25 cellular contexts compared by ENCODE assay signal in the genomic region with DNA sequence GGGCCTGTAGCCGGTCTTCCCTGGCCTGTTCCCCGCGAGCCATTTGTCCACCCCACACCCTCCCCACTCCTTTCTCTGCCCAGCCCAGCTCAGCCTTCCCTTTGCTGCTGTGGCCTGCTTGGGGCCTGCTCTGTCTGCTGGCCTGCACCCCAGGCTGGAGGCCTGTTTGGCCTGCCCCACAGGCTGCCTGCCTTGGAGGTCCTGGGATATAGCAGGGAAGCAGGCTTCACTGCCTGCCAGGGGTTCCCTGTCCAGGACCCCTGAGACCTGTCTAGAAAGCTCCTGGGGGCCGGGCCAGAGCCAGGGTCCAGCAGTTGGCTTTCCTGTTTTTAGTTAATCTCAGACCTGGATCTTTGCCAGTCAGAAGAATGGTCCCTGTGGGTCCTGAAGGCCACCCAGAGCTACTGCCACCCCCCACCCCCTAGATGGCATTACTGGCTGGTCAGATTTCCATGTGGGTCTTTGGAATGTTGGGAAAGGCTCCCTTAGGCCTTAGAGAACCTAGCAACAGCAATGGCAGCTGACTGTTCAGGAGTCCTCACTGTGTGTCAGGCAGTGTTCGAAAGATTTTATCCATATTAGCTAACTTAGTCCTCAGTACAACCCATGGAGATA. TPM values are rescaled to one million over a fixed set of nuclear protein-coding genes. Genes with fewer than 3 reads are reported as not detected.
DNase-seq lines count a peak whose midpoint lies in the region; ATAC-seq, FAIRE-seq and TF ChIP-seq lines count a peak whose summit lies in the region.
"Had no signal": no experiment of that assay in that cellular context is flagged by ENCODE, and none has a peak within 500 bp of the region (broad histone marks: within the 10 kb centered on the region; RNA-seq: fewer than 3 reads in every experiment).

No MANE protein-coding gene starts in this region.

- no peak overlapping the region for H3K4me3 ChIP-seq in HepG2 (replicated peaks in 1 of 3; ENCODE audit: insufficient read depth in 1 of 3, low read depth in 2 of 3, low read length in 3 of 3)
- H3K4me3 ChIP-seq in right lobe of liver, result no peak overlapping the region
- H3K4me3 ChIP-seq in coronary artery, result peak overlapping the region; percentile 19
- H3K4me3 ChIP-seq in neuronal stem cell (ENCODE audit: low read length in 2 of 2), result peak overlapping the region in 1 of 2 donors; percentile 28
- no peak overlapping the region for H3K4me3 ChIP-seq in gastroesophageal sphincter

- H3K79me2 ChIP-seq in HepG2 (ENCODE audit: insufficient read depth, low read length), result peaks cover 43% of the 10 kb centered on the region

- no peak overlapping the region for H2BK5ac ChIP-seq in neuronal stem cell (ENCODE audit: low read length)

- no peak overlapping the region for H2AFZ ChIP-seq in HepG2 (ENCODE audit: low read length)
- no peak overlapping the region for H2AFZ ChIP-seq in neuronal stem cell (ENCODE audit: low read length)

- intact Hi-C loops in HepG2 (cut with micrococcal nuclease; ENCODE audit: unreplicated experiment) (no loop called here), right lobe of liver (cut with DNase I) (no loop called here)

- in situ Hi-C loops in HepG2 (cut with HindIII; ENCODE audit: extremely low pct_ligation_motif_present, low pct_unique_long_range_greater_than_20kb), result no loop called here

- no peak overlapping the region for H2BK15ac ChIP-seq in neuronal stem cell (ENCODE audit: low read length)

- no peak overlapping the region for H4K8ac ChIP-seq in neuronal stem cell (ENCODE audit: low read depth, low read length)

- TF ChIP-seq EP300 in HepG2 (IDR thresholded peaks at IDR 0.05; ENCODE audit: low read depth in 2 of 2, low read length in 2 of 2), result no peak
- no peak for TF ChIP-seq EP300 in HepG2 (CRISPR knock-in tag; IDR thresholded peaks at IDR 0.05; ENCODE audit: borderline replicate concordance)
- no peak for TF ChIP-seq EP300 in gastroesophageal sphincter (IDR thresholded peaks at IDR 0.05)

- H3K27ac ChIP-seq in HepG2 (ENCODE audit: extremely low read length, insufficient read depth, low read length) (no peak overlapping the region), right lobe of liver (no peak overlapping the region), coronary artery (peak overlapping the region in 1 of 2 donors; percentile 60), neuronal stem cell (replicated peaks; ENCODE audit: low read length) (no peak overlapping the region), gastroesophageal sphincter (no peak overlapping the region)

- H4K20me1 ChIP-seq in HepG2 (ENCODE audit: insufficient read depth, low read length), result peaks cover 12% of the 10 kb centered on the region

- TF ChIP-seq CTCF in HepG2 (CRISPR knock-in tag; IDR thresholded peaks at IDR 0.05), result no peak
- TF ChIP-seq CTCF in right lobe of liver (IDR thresholded peaks at IDR 0.05), result no peak
- TF ChIP-seq CTCF in coronary artery (IDR thresholded peaks at IDR 0.05), result no peak
- TF ChIP-seq CTCF in gastroesophageal sphincter (IDR thresholded peaks at IDR 0.05), result no peak

- H3K18ac ChIP-seq in neuronal stem cell (ENCODE audit: low read length), result peak overlapping the region; percentile 24

- no peak overlapping the region for H2AK5ac ChIP-seq in neuronal stem cell (ENCODE audit: low read depth, low read length)

- no peak overlapping the region for H3K14ac ChIP-seq in neuronal stem cell (ENCODE audit: low read length)

- H3K23ac ChIP-seq in neuronal stem cell (ENCODE audit: low read depth, low read length, poor library complexity), result no peak overlapping the region

- H3K9me3 ChIP-seq in HepG2 (ENCODE audit: low read length), result no peaks in the 10 kb centered on the region
- H3K9me3 ChIP-seq in right lobe of liver, result no peaks in the 10 kb centered on the region
- peaks cover 0 to 2% of the 10 kb centered on the region in 2 donors for H3K9me3 ChIP-seq in neuronal stem cell (replicated peaks in 1 of 2; ENCODE audit: control insufficient read depth in 2 of 2, insufficient read depth in 1 of 2, low read depth in 1 of 2, low read length in 2 of 2)
- H3K9me3 ChIP-seq in gastroesophageal sphincter, result no peaks in the 10 kb centered on the region

- H3K4ac ChIP-seq in neuronal stem cell (ENCODE audit: low read length), result no peak overlapping the region

- peaks cover 12% of the 10 kb centered on the region for H3K79me1 ChIP-seq in neuronal stem cell (ENCODE audit: low read depth, low read length)

- CTCF ChIA-PET in HepG2 (lab: Yijun Ruan, JAX; ENCODE audit: low intra/inter-chr PET ratio, low total read pairs), result no interaction called here

- no peak for TF ChIP-seq RAD21 in HepG2 (CRISPR knock-in tag; IDR thresholded peaks at IDR 0.05)

- 95% methylated on average over 3 of the region's 5 CpGs for WGBS in HepG2 (ENCODE audit: low lambda C conversion rate)
- WGBS in right lobe of liver (ENCODE audit: insufficient coverage, low coverage, low lambda C conversion rate, missing lambda C conversion rate), result 83% methylated on average over 1 of the region's 5 CpGs
- WGBS in neuronal stem cell (ENCODE audit: extremely low coverage in 2 of 2, insufficient read length in 2 of 2, insufficient replicate concordance in 1 of 2), 2 donors, result no CpG with 5 or more reads among the region's 5 CpGs
- WGBS in gastroesophageal sphincter (ENCODE audit: low coverage in 1 of 2), 2 donors, result 83% methylated on average over 2 to 3 of the region's 5 CpGs

- H3K4me2 ChIP-seq in HepG2 (ENCODE audit: low read depth, low read length), result no peak overlapping the region
- H3K4me2 ChIP-seq in neuronal stem cell (ENCODE audit: insufficient read depth, low read length, poor library complexity, severe bottlenecking), result no peak overlapping the region

- no peak overlapping the region for H2BK12ac ChIP-seq in neuronal stem cell (ENCODE audit: low read length)

- H4K91ac ChIP-seq in neuronal stem cell (ENCODE audit: low read depth, low read length, poor library complexity), result no peak overlapping the region

- no peak overlapping the region for H2BK120ac ChIP-seq in neuronal stem cell (ENCODE audit: low read depth, low read length)

- H3K9ac ChIP-seq in HepG2 (ENCODE audit: insufficient read depth, low read depth, low read length), result no peak overlapping the region
- H3K9ac ChIP-seq in neuronal stem cell (ENCODE audit: low read depth, low read length, poor library complexity), result no peak overlapping the region

- no peak for FAIRE-seq in HepG2 (lab: Jason Lieb, UNC)
- FAIRE-seq: D721Med, GM18507 had no signal

- no TSS peak for BruUV-seq in HepG2 (replicated peaks; lab: Mats Ljungman, UMichigan)

- H3K4me1 ChIP-seq in HepG2 (ENCODE audit: insufficient read depth, low read length) (peaks cover 79% of the 10 kb centered on the region), right lobe of liver (peaks cover 0 to 4% (median under 1%) of the 10 kb centered on the region in 4 donors), neuronal stem cell (ENCODE audit: control insufficient read depth in 2 of 2, insufficient read depth in 1 of 2, low read depth in 1 of 2, low read length in 2 of 2) (peaks cover 7 to 25% of the 10 kb centered on the region in 2 donors), gastroesophageal sphincter (peaks cover 0 to 87% (median 35%) of the 10 kb centered on the region in 3 donors)

- POLR2A ChIA-PET in HepG2 (lab: Yijun Ruan, JAX), result no interaction called here

- H3K27me3 ChIP-seq in HepG2 (ENCODE audit: control insufficient read depth in 1 of 2, insufficient read depth in 2 of 2, low read length in 2 of 2) (no peaks in the 10 kb centered on the region), right lobe of liver (no peaks in the 10 kb centered on the region), neuronal stem cell (ENCODE audit: control insufficient read depth in 3 of 3, insufficient read depth in 3 of 3, low read depth in 1 of 3, low read length in 3 of 3) (no peaks in the 10 kb centered on the region), gastroesophageal sphincter (no peaks in the 10 kb centered on the region)

- peaks cover 2 to 6% of the 10 kb centered on the region in 2 experiments; a peak in 3 of 5 replicates for H3K36me3 ChIP-seq in HepG2 (replicated peaks in 1 of 2; ENCODE audit: control insufficient read depth in 1 of 2, insufficient read depth in 2 of 2, low read length in 2 of 2)
- no peaks in the 10 kb centered on the region for H3K36me3 ChIP-seq in right lobe of liver
- peaks cover 10 to 37% of the 10 kb centered on the region in 2 donors for H3K36me3 ChIP-seq in neuronal stem cell (replicated peaks in 1 of 2; ENCODE audit: control insufficient read depth in 2 of 2, insufficient read depth in 2 of 2, low read length in 2 of 2)
- peaks cover 0 to 8% of the 10 kb centered on the region in 2 donors for H3K36me3 ChIP-seq in gastroesophageal sphincter

- DNase-seq in HepG2 (ENCODE audit: low spot score) (no peak), right lobe of liver (no peak), coronary artery (ENCODE audit: low spot score) (no peak), neuronal stem cell (ENCODE audit: low spot score) (no peak), NCI-H446 (lab: John Stamatoyannopoulos, UW) (no peak), 8988T (no peak), NCI-H146 (lab: John Stamatoyannopoulos, UW) (no peak)
- DNase-seq: CD4-positive, CD25-positive, alpha-beta regulatory T cell; DMS53; H7; NCI-H1092; NCI-H1417 treated with DMSO at 0.1 percent for 48 hours; NCI-H187; NCI-H2171 treated with DMSO at 0.1 percent for 48 hours; NCI-H524 treated with DMSO at 0.1 percent for 48 hours; NCI-H774; PC-3 had no signal

- no peak; the same call in 2 of the 3 replicates for ATAC-seq in HepG2
- ATAC-seq in right lobe of liver, result no peak
- ATAC-seq in gastroesophageal sphincter, result no peak
- ATAC-seq: PC-3, Right ventricle myocardium inferior had no signal

- TF ChIP-seq POLR2A in HepG2 (IDR thresholded peaks at IDR 0.05; ENCODE audit: insufficient read depth in 1 of 2, low read depth in 2 of 2, low read length in 2 of 2) (no peak), right lobe of liver (IDR thresholded peaks at IDR 0.05) (no peak), gastroesophageal sphincter (IDR thresholded peaks at IDR 0.05) (no peak)

RNA-seq across cellular contexts. Expression of gene ZNF362, which starts 7.7 kb away (rescaled TPM):
- total RNA-seq in HepG2 (2016; rRNA removed; fragmentation: Illumina TruSeq; extraction: Trizol) (8.3 TPM in 2 replicates), right lobe of liver (1 to 10 TPM; 3.4 to 8.4 (median 7.0) TPM), gastroesophageal sphincter (10 to 100 TPM; 14.6 to 29.2 (median 24.1) TPM)
- 6.7 and 7.0 TPM in 2 replicates for total RNA-seq in HepG2 (2016; cell fraction: cytosol; rRNA removed; fragmentation: Illumina TruSeq; extraction: Trizol; ENCODE audit: low read depth)
- total RNA-seq in HepG2 (2016; cell fraction: insoluble cytoplasmic fraction; rRNA removed; fragmentation: Illumina TruSeq; extraction: Trizol), result 7.8 and 9.0 TPM in 2 replicates
- 16.5 and 17.3 TPM in 2 replicates for total RNA-seq in HepG2 (2016; cell fraction: membrane; rRNA removed; fragmentation: Illumina TruSeq; extraction: Trizol)
- total RNA-seq in HepG2 (2016; cell fraction: nucleus; rRNA removed; fragmentation: Illumina TruSeq; extraction: Trizol), result 6.2 and 7.0 TPM in 2 replicates
- 14.2 and 16.6 TPM in 2 replicates for polyA plus RNA-seq in HepG2 (2011; rRNA removed)
- polyA plus RNA-seq in HepG2 (2011; cell fraction: cytosol; rRNA removed), result 5.7 and 9.0 TPM in 2 replicates
- 18.1 and 28.2 TPM in 2 replicates for polyA plus RNA-seq in HepG2 (2011; cell fraction: nucleus; rRNA removed)
- polyA plus RNA-seq in HepG2 (2012), result 14.1 and 14.8 TPM in 2 replicates
- 9.7 and 10.9 TPM in 2 replicates for polyA plus RNA-seq in HepG2 (2016; cell fraction: cytosol; fragmentation: Illumina TruSeq; extraction: Trizol; ENCODE audit: low read depth)
- 16.7 and 21.5 TPM in 2 replicates for polyA plus RNA-seq in HepG2 (2016; cell fraction: insoluble cytoplasmic fraction; fragmentation: Illumina TruSeq; extraction: Trizol; ENCODE audit: low read depth)
- polyA plus RNA-seq in HepG2 (2016; cell fraction: membrane; fragmentation: Illumina TruSeq; extraction: Trizol; ENCODE audit: low read depth), result 25.7 and 28.3 TPM in 2 replicates
- 26.0 and 26.9 TPM in 2 replicates for polyA plus RNA-seq in HepG2 (2016; cell fraction: nucleus; fragmentation: Illumina TruSeq; extraction: Trizol; ENCODE audit: insufficient read depth, low read depth)
- polyA minus RNA-seq in HepG2 (2011; rRNA and poly(A)+ RNA removed; ENCODE audit: low replicate concordance), result 11.9 and 29.1 TPM in 2 replicates
- 9.2 and 12.5 TPM in 2 replicates for polyA minus RNA-seq in HepG2 (2011; cell fraction: cytosol; rRNA and poly(A)+ RNA removed)
- 6.3 and 7.6 TPM in 2 replicates for polyA minus RNA-seq in HepG2 (2011; cell fraction: nucleus; rRNA and poly(A)+ RNA removed)
- 42.6 TPM for polyA plus RNA-seq in neuronal stem cell (2013, experiment 1 of 2)
- polyA plus RNA-seq in neuronal stem cell (2013, experiment 2 of 2), result 45.2 TPM

RNA-seq across cellular contexts. Expression of gene A3GALT2, which starts 56.9 kb away (rescaled TPM):
- total RNA-seq in HepG2 (2016; rRNA removed; fragmentation: Illumina TruSeq; extraction: Trizol) (not detected in 2 replicates), right lobe of liver (not detected), gastroesophageal sphincter (under 1 TPM in 1 of 4 donors, not detected in 3; 0.67 TPM)
- total RNA-seq in HepG2 (2016; cell fraction: cytosol; rRNA removed; fragmentation: Illumina TruSeq; extraction: Trizol; ENCODE audit: low read depth), result not detected in 2 replicates
- total RNA-seq in HepG2 (2016; cell fraction: insoluble cytoplasmic fraction; rRNA removed; fragmentation: Illumina TruSeq; extraction: Trizol), result not detected in 2 replicates
- not detected in 2 replicates for total RNA-seq in HepG2 (2016; cell fraction: membrane; rRNA removed; fragmentation: Illumina TruSeq; extraction: Trizol)
- total RNA-seq in HepG2 (2016; cell fraction: nucleus; rRNA removed; fragmentation: Illumina TruSeq; extraction: Trizol), result not detected in 2 replicates
- not detected in 2 replicates for polyA plus RNA-seq in HepG2 (2011; rRNA removed)
- not detected in 2 replicates for polyA plus RNA-seq in HepG2 (2011; cell fraction: cytosol; rRNA removed)
- polyA plus RNA-seq in HepG2 (2011; cell fraction: nucleus; rRNA removed), result not detected in 2 replicates
- polyA plus RNA-seq in HepG2 (2012), result not detected in 2 replicates
- polyA plus RNA-seq in HepG2 (2016; cell fraction: cytosol; fragmentation: Illumina TruSeq; extraction: Trizol; ENCODE audit: low read depth), result not detected in 2 replicates
- polyA plus RNA-seq in HepG2 (2016; cell fraction: insoluble cytoplasmic fraction; fragmentation: Illumina TruSeq; extraction: Trizol; ENCODE audit: low read depth), result not detected in 2 replicates
- polyA plus RNA-seq in HepG2 (2016; cell fraction: membrane; fragmentation: Illumina TruSeq; extraction: Trizol; ENCODE audit: low read depth), result not detected in 2 replicates
- polyA plus RNA-seq in HepG2 (2016; cell fraction: nucleus; fragmentation: Illumina TruSeq; extraction: Trizol; ENCODE audit: insufficient read depth, low read depth), result not detected in 2 replicates
- not detected in 2 replicates for polyA minus RNA-seq in HepG2 (2011; rRNA and poly(A)+ RNA removed; ENCODE audit: low replicate concordance)
- not detected in 2 replicates for polyA minus RNA-seq in HepG2 (2011; cell fraction: cytosol; rRNA and poly(A)+ RNA removed)
- polyA minus RNA-seq in HepG2 (2011; cell fraction: nucleus; rRNA and poly(A)+ RNA removed), result not detected in 2 replicates
- not detected for polyA plus RNA-seq in neuronal stem cell (2013, experiment 1 of 2)
- not detected for polyA plus RNA-seq in neuronal stem cell (2013, experiment 2 of 2)
- total RNA-seq: A172; CD4-positive, CD25-positive, alpha-beta regulatory T cell; Daoy; G401; H7; PC-3; Right ventricle myocardium inferior had no signal
- polyA plus RNA-seq: BJ; CD4-positive, CD25-positive, alpha-beta regulatory T cell had no signal
